In genomic region chr9:136572003-136572595, GRCh38 we compare ENCODE assay signal across 1 cellular context.
A peak's percentile ranks its signal among the peaks of the same experiment; 100 is the strongest.
TF ChIP-seq lines count a peak whose summit lies in the region.

No MANE protein-coding gene starts in this region.

TF ChIP-seq in WTC11, 78 proteins besides CTCF, POLR2A, EP300 and RAD21 (continued from another document):
- TF ChIP-seq PREB (CRISPR knock-in tag; IDR thresholded peaks at IDR 0.05; ENCODE audit: borderline replicate concordance), result no peak
- TF ChIP-seq ZNF396 (CRISPR knock-in tag; IDR thresholded peaks at IDR 0.05; ENCODE audit: borderline replicate concordance), result no peak
- TF ChIP-seq RELA (CRISPR knock-in tag; IDR thresholded peaks at IDR 0.05; ENCODE audit: borderline replicate concordance), result no peak
- no peak for TF ChIP-seq IRF2 (CRISPR knock-in tag; IDR thresholded peaks at IDR 0.05; ENCODE audit: borderline replicate concordance, low read depth)
- TF ChIP-seq EMX1 (CRISPR knock-in tag; IDR thresholded peaks at IDR 0.05), result no peak; the same call in 1 of the 2 replicates
- TF ChIP-seq ATF3 (CRISPR knock-in tag; conservative IDR thresholded peaks at IDR 0.05), result no peak
- TF ChIP-seq SP1 (CRISPR knock-in tag; conservative IDR thresholded peaks at IDR 0.05), result peak; percentile 67
- no peak for TF ChIP-seq ERG (CRISPR knock-in tag; IDR thresholded peaks at IDR 0.05)
- no peak for TF ChIP-seq E2F1 (CRISPR knock-in tag; IDR thresholded peaks at IDR 0.05)
- TF ChIP-seq OVOL2 (CRISPR knock-in tag; IDR thresholded peaks at IDR 0.05; ENCODE audit: borderline replicate concordance), result no peak
- no peak for TF ChIP-seq ZNF138 (CRISPR knock-in tag; conservative IDR thresholded peaks at IDR 0.05)
- 0 out of 2 replicates have a peak, but pooled peaks have one; percentile 48 for TF ChIP-seq ZNF317 (CRISPR knock-in tag; IDR thresholded peaks at IDR 0.05; ENCODE audit: borderline replicate concordance, low read depth)
- 0 out of 2 replicates have a peak, but pooled peaks have one; percentile 25 for TF ChIP-seq AFF4 (CRISPR knock-in tag; IDR thresholded peaks at IDR 0.05; ENCODE audit: borderline replicate concordance)
- peak; percentile 73; the same call in 1 of the 2 replicates for TF ChIP-seq ZNF281 (CRISPR knock-in tag; IDR thresholded peaks at IDR 0.05)
- TF ChIP-seq ZNF532 (CRISPR knock-in tag; IDR thresholded peaks at IDR 0.05; ENCODE audit: borderline replicate concordance), result no peak
- TF ChIP-seq TEAD1 (CRISPR knock-in tag; IDR thresholded peaks at IDR 0.05), result peak; percentile 100
- TF ChIP-seq ZNF263 (CRISPR knock-in tag; IDR thresholded peaks at IDR 0.05; ENCODE audit: low read depth), result no peak
- TF ChIP-seq MAX (CRISPR knock-in tag; IDR thresholded peaks at IDR 0.05), result peak; percentile 65
- TF ChIP-seq HMGA2 (CRISPR knock-in tag; IDR thresholded peaks at IDR 0.05), result no peak
- peak; percentile 98 for TF ChIP-seq TEAD4 (CRISPR knock-in tag; IDR thresholded peaks at IDR 0.05)
- peak; percentile 96 for TF ChIP-seq ZNF121 (CRISPR knock-in tag; IDR thresholded peaks at IDR 0.05)
- no peak for TF ChIP-seq KAT7 (CRISPR knock-in tag; IDR thresholded peaks at IDR 0.05; ENCODE audit: borderline replicate concordance)
- TF ChIP-seq FOXK1 (CRISPR knock-in tag; IDR thresholded peaks at IDR 0.05), result peak; percentile 62; the same call in 1 of the 2 replicates
- TF ChIP-seq PRDM15 (CRISPR knock-in tag; IDR thresholded peaks at IDR 0.05), result peak; percentile 46; the same call in 1 of the 2 replicates
- 0 out of 2 replicates have a peak, but pooled peaks have one; percentile 22 for TF ChIP-seq ETV6 (CRISPR knock-in tag; IDR thresholded peaks at IDR 0.05)
- no peak for TF ChIP-seq TP53 (CRISPR knock-in tag; IDR thresholded peaks at IDR 0.05)
